In genomic region chr1:6788946-6789345, GRCh38 we compare ENCODE assay signal across 1 cellular context.
TF ChIP-seq lines count a peak whose summit lies in the region.

No MANE protein-coding gene starts in this region.

TF ChIP-seq in K562, 482 proteins besides CTCF, POLR2A, EP300 and RAD21 (continued from another document and continues in another):
- TF ChIP-seq, protein P1, sequence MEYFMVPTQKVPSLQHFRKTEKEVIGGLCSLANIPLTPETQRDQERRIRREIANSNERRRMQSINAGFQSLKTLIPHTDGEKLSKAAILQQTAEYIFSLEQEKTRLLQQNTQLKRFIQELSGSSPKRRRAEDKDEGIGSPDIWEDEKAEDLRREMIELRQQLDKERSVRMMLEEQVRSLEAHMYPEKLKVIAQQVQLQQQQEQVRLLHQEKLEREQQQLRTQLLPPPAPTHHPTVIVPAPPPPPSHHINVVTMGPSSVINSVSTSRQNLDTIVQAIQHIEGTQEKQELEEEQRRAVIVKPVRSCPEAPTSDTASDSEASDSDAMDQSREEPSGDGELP (CRISPR knock-in tag; IDR thresholded peaks at IDR 0.05; ENCODE audit: borderline replicate concordance): no peak
- TF ChIP-seq PHF21A (IDR thresholded peaks at IDR 0.05; ENCODE audit: borderline replicate concordance, low read depth): no peak
- TF ChIP-seq SMC3 (conservative IDR thresholded peaks at IDR 0.05; ENCODE audit: insufficient read depth, low read depth, low read length): no peak
- TF ChIP-seq ZBTB40 (IDR thresholded peaks at IDR 0.05): no peak
- TF ChIP-seq ZBTB40 (CRISPR knock-in tag; IDR thresholded peaks at IDR 0.05): no peak
- TF ChIP-seq CLOCK (CRISPR knock-in tag; IDR thresholded peaks at IDR 0.05; ENCODE audit: borderline replicate concordance): no peak
- no peak for TF ChIP-seq RB1 (IDR thresholded peaks at IDR 0.05; ENCODE audit: low read depth)
- TF ChIP-seq GATA2 (CRISPR knock-in tag; IDR thresholded peaks at IDR 0.05): no peak
- TF ChIP-seq PCBP1 (IDR thresholded peaks at IDR 0.05; ENCODE audit: low read depth, low read length, poor library complexity, severe bottlenecking): no peak
- no peak for TF ChIP-seq THRAP3 (IDR thresholded peaks at IDR 0.05; ENCODE audit: borderline replicate concordance)
- no peak for TF ChIP-seq CHD4 (IDR thresholded peaks at IDR 0.05; ENCODE audit: insufficient read depth, insufficient replicate concordance, low read depth, low read length, poor library complexity, severe bottlenecking)
- peak in 1 of 2 experiments; percentile 29; a peak in 1 of 4 replicates for TF ChIP-seq RCOR1 (IDR thresholded peaks at IDR 0.05; ENCODE audit: borderline replicate concordance in 1 of 2, low read depth in 2 of 2, low read length in 2 of 2)
- no peak for TF ChIP-seq EZH2 (IDR thresholded peaks at IDR 0.05; ENCODE audit: borderline replicate concordance, low read depth, low read length)
- no peak for TF ChIP-seq MCM7 (IDR thresholded peaks at IDR 0.05)
- no peak for TF ChIP-seq TCFL5 (CRISPR knock-in tag; conservative IDR thresholded peaks at IDR 0.05)
- TF ChIP-seq TAL1 (IDR thresholded peaks at IDR 0.05): no peak
- TF ChIP-seq, protein P2, sequence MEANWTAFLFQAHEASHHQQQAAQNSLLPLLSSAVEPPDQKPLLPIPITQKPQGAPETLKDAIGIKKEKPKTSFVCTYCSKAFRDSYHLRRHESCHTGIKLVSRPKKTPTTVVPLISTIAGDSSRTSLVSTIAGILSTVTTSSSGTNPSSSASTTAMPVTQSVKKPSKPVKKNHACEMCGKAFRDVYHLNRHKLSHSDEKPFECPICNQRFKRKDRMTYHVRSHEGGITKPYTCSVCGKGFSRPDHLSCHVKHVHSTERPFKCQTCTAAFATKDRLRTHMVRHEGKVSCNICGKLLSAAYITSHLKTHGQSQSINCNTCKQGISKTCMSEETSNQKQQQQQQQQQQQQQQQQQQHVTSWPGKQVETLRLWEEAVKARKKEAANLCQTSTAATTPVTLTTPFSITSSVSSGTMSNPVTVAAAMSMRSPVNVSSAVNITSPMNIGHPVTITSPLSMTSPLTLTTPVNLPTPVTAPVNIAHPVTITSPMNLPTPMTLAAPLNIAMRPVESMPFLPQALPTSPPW (CRISPR knock-in tag; IDR thresholded peaks at IDR 0.05): no peak
- TF ChIP-seq, protein P3, sequence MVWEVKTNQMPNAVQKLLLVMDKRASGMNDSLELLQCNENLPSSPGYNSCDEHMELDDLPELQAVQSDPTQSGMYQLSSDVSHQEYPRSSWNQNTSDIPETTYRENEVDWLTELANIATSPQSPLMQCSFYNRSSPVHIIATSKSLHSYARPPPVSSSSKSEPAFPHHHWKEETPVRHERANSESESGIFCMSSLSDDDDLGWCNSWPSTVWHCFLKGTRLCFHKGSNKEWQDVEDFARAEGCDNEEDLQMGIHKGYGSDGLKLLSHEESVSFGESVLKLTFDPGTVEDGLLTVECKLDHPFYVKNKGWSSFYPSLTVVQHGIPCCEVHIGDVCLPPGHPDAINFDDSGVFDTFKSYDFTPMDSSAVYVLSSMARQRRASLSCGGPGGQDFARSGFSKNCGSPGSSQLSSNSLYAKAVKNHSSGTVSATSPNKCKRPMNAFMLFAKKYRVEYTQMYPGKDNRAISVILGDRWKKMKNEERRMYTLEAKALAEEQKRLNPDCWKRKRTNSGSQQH (CRISPR knock-in tag; IDR thresholded peaks at IDR 0.05): no peak
- no peak for TF ChIP-seq SMAD4 (CRISPR knock-in tag; conservative IDR thresholded peaks at IDR 0.05)
- TF ChIP-seq, protein P4, sequence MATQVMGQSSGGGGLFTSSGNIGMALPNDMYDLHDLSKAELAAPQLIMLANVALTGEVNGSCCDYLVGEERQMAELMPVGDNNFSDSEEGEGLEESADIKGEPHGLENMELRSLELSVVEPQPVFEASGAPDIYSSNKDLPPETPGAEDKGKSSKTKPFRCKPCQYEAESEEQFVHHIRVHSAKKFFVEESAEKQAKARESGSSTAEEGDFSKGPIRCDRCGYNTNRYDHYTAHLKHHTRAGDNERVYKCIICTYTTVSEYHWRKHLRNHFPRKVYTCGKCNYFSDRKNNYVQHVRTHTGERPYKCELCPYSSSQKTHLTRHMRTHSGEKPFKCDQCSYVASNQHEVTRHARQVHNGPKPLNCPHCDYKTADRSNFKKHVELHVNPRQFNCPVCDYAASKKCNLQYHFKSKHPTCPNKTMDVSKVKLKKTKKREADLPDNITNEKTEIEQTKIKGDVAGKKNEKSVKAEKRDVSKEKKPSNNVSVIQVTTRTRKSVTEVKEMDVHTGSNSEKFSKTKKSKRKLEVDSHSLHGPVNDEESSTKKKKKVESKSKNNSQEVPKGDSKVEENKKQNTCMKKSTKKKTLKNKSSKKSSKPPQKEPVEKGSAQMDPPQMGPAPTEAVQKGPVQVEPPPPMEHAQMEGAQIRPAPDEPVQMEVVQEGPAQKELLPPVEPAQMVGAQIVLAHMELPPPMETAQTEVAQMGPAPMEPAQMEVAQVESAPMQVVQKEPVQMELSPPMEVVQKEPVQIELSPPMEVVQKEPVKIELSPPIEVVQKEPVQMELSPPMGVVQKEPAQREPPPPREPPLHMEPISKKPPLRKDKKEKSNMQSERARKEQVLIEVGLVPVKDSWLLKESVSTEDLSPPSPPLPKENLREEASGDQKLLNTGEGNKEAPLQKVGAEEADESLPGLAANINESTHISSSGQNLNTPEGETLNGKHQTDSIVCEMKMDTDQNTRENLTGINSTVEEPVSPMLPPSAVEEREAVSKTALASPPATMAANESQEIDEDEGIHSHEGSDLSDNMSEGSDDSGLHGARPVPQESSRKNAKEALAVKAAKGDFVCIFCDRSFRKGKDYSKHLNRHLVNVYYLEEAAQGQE (CRISPR knock-in tag; IDR thresholded peaks at IDR 0.05; ENCODE audit: low read depth): no peak
- peak; percentile 48; the same call in 1 of the 2 replicates for TF ChIP-seq CTBP1 (IDR thresholded peaks at IDR 0.05; ENCODE audit: borderline replicate concordance)
- TF ChIP-seq MEIS2 (IDR thresholded peaks at IDR 0.05; ENCODE audit: partially characterized antibody): peak; percentile 56
- no peak for TF ChIP-seq ZNF212 (CRISPR knock-in tag; IDR thresholded peaks at IDR 0.05)
- no peak for TF ChIP-seq BMI1 (IDR thresholded peaks at IDR 0.05; ENCODE audit: low read length)
- TF ChIP-seq, protein P5, sequence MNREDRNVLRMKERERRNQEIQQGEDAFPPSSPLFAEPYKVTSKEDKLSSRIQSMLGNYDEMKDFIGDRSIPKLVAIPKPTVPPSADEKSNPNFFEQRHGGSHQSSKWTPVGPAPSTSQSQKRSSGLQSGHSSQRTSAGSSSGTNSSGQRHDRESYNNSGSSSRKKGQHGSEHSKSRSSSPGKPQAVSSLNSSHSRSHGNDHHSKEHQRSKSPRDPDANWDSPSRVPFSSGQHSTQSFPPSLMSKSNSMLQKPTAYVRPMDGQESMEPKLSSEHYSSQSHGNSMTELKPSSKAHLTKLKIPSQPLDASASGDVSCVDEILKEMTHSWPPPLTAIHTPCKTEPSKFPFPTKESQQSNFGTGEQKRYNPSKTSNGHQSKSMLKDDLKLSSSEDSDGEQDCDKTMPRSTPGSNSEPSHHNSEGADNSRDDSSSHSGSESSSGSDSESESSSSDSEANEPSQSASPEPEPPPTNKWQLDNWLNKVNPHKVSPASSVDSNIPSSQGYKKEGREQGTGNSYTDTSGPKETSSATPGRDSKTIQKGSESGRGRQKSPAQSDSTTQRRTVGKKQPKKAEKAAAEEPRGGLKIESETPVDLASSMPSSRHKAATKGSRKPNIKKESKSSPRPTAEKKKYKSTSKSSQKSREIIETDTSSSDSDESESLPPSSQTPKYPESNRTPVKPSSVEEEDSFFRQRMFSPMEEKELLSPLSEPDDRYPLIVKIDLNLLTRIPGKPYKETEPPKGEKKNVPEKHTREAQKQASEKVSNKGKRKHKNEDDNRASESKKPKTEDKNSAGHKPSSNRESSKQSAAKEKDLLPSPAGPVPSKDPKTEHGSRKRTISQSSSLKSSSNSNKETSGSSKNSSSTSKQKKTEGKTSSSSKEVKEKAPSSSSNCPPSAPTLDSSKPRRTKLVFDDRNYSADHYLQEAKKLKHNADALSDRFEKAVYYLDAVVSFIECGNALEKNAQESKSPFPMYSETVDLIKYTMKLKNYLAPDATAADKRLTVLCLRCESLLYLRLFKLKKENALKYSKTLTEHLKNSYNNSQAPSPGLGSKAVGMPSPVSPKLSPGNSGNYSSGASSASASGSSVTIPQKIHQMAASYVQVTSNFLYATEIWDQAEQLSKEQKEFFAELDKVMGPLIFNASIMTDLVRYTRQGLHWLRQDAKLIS (CRISPR knock-in tag; IDR thresholded peaks at IDR 0.05): no peak
- no peak for TF ChIP-seq OTX1 (CRISPR knock-in tag; IDR thresholded peaks at IDR 0.05)
- no peak for TF ChIP-seq NCOA4 (IDR thresholded peaks at IDR 0.05; ENCODE audit: partially characterized antibody)
- TF ChIP-seq TCF3 (CRISPR knock-in tag; IDR thresholded peaks at IDR 0.05): peak; percentile 37; the same call in 1 of the 2 replicates
- TF ChIP-seq NFIC (IDR thresholded peaks at IDR 0.05): no peak
- peak in 1 of 2 experiments; percentile 50; a peak in 1 of 4 replicates for TF ChIP-seq HDAC1 (IDR thresholded peaks at IDR 0.05)
- TF ChIP-seq IFI16 (CRISPR knock-in tag; IDR thresholded peaks at IDR 0.05): no peak
- TF ChIP-seq PTTG1 (tag; IDR thresholded peaks at IDR 0.05; ENCODE audit: low read depth): no peak
- no peak for TF ChIP-seq ELF4 (CRISPR knock-in tag; IDR thresholded peaks at IDR 0.05)
- no peak for TF ChIP-seq LARP7 (IDR thresholded peaks at IDR 0.05)
- TF ChIP-seq CREB1 (IDR thresholded peaks at IDR 0.05): no peak
- TF ChIP-seq CREB1 (CRISPR knock-in tag; IDR thresholded peaks at IDR 0.05): no peak
